Comparison of ENCODE assay signal across 1 cellular context in genomic region chr11:68469122-68469521, GRCh38.
A peak's percentile ranks its signal among the peaks of the same experiment; 100 is the strongest.
TF ChIP-seq lines count a peak whose summit lies in the region.

No MANE protein-coding gene starts in this region.

TF ChIP-seq in HepG2, 621 proteins besides CTCF, POLR2A, EP300 and RAD21 (continued from another document and continues in another):
- no peak for TF ChIP-seq ZNF232 (CRISPR knock-in tag; IDR thresholded peaks at IDR 0.05; ENCODE audit: borderline replicate concordance)
- TF ChIP-seq GABPB1 (CRISPR knock-in tag; IDR thresholded peaks at IDR 0.05): no peak
- TF ChIP-seq ZBTB14 (CRISPR knock-in tag; IDR thresholded peaks at IDR 0.05): no peak
- peak; percentile 27; the same call in 1 of the 2 replicates for TF ChIP-seq HNF4A (CRISPR knock-in tag; IDR thresholded peaks at IDR 0.05)
- no peak for TF ChIP-seq MAFK (conservative IDR thresholded peaks at IDR 0.05 in 1 of 2, IDR thresholded peaks at IDR 0.05 in 1 of 2; ENCODE audit: low read length in 2 of 2)
- no peak for TF ChIP-seq KDM3A (CRISPR knock-in tag; IDR thresholded peaks at IDR 0.05; ENCODE audit: low read depth)
- no peak for TF ChIP-seq ZNF557 (CRISPR knock-in tag; IDR thresholded peaks at IDR 0.05)
- TF ChIP-seq U2AF1 (optimal IDR thresholded peaks at IDR 0.05; ENCODE audit: low read depth, low read length): no peak
- no peak for TF ChIP-seq PRDM15 (CRISPR knock-in tag; IDR thresholded peaks at IDR 0.05)
- no peak for TF ChIP-seq PCBP2 (optimal IDR thresholded peaks at IDR 0.05; ENCODE audit: low read depth, low read length, poor library complexity, severe bottlenecking)
- TF ChIP-seq TARDBP (CRISPR knock-in tag; IDR thresholded peaks at IDR 0.05): peak; percentile 61; the same call in 1 of the 2 replicates
- TF ChIP-seq KDM1A (CRISPR knock-in tag; IDR thresholded peaks at IDR 0.05): no peak
- TF ChIP-seq ZBTB39 (CRISPR knock-in tag; IDR thresholded peaks at IDR 0.05): no peak
- TF ChIP-seq KIAA2018 (CRISPR knock-in tag; IDR thresholded peaks at IDR 0.05; ENCODE audit: borderline replicate concordance): no peak
- no peak for TF ChIP-seq CERS6 (CRISPR knock-in tag; IDR thresholded peaks at IDR 0.05)
- TF ChIP-seq GFI1 (CRISPR knock-in tag; IDR thresholded peaks at IDR 0.05; ENCODE audit: borderline replicate concordance): peak; percentile 72
- TF ChIP-seq THYN1 (CRISPR knock-in tag; IDR thresholded peaks at IDR 0.05; ENCODE audit: borderline replicate concordance, low read depth): no peak
- no peak for TF ChIP-seq CBX1 (IDR thresholded peaks at IDR 0.05; ENCODE audit: low read depth)
- TF ChIP-seq GABPA (IDR thresholded peaks at IDR 0.05; ENCODE audit: low read depth, low read length): no peak
- TF ChIP-seq GABPA (CRISPR knock-in tag; IDR thresholded peaks at IDR 0.05; ENCODE audit: low read depth): no peak
- TF ChIP-seq CEBPG (CRISPR knock-in tag; IDR thresholded peaks at IDR 0.05): peak; percentile 62
- peak; percentile 94; the same call in 1 of the 2 replicates for TF ChIP-seq FOXK1 (CRISPR knock-in tag; IDR thresholded peaks at IDR 0.05; ENCODE audit: borderline replicate concordance, low read depth)
- TF ChIP-seq PAX8 (CRISPR knock-in tag; IDR thresholded peaks at IDR 0.05; ENCODE audit: borderline replicate concordance): no peak
- no peak for TF ChIP-seq ZBTB21 (CRISPR knock-in tag; IDR thresholded peaks at IDR 0.05)
- TF ChIP-seq ZNF569 (CRISPR knock-in tag; IDR thresholded peaks at IDR 0.05; ENCODE audit: borderline replicate concordance): no peak
- no peak for TF ChIP-seq AHR (CRISPR knock-in tag; IDR thresholded peaks at IDR 0.05)
- TF ChIP-seq ZNF276 (CRISPR knock-in tag; IDR thresholded peaks at IDR 0.05; ENCODE audit: low read depth): no peak
- TF ChIP-seq TRIM24 (CRISPR knock-in tag; IDR thresholded peaks at IDR 0.05): no peak
- no peak for TF ChIP-seq ATF6 (CRISPR knock-in tag; conservative IDR thresholded peaks at IDR 0.05)
- 0 out of 2 replicates have a peak, but pooled peaks have one; percentile 29 for TF ChIP-seq FOSL2 (CRISPR knock-in tag; IDR thresholded peaks at IDR 0.05)
- TF ChIP-seq ZNF326 (CRISPR knock-in tag; IDR thresholded peaks at IDR 0.05; ENCODE audit: borderline replicate concordance): no peak
- TF ChIP-seq ZNF329 (CRISPR knock-in tag; IDR thresholded peaks at IDR 0.05; ENCODE audit: low read depth): no peak
- TF ChIP-seq PHF20 (CRISPR knock-in tag; IDR thresholded peaks at IDR 0.05): no peak
- no peak for TF ChIP-seq ZNF468 (CRISPR knock-in tag; IDR thresholded peaks at IDR 0.05)
- TF ChIP-seq HNRNPK (IDR thresholded peaks at IDR 0.05; ENCODE audit: low read depth, low read length, poor library complexity, severe bottlenecking): no peak
- no peak for TF ChIP-seq ZNF746 (CRISPR knock-in tag; IDR thresholded peaks at IDR 0.05)
- TF ChIP-seq ZFP90 (CRISPR knock-in tag; IDR thresholded peaks at IDR 0.05; ENCODE audit: borderline replicate concordance): no peak
- no peak for TF ChIP-seq ZNF510 (CRISPR knock-in tag; IDR thresholded peaks at IDR 0.05; ENCODE audit: low read depth)
- TF ChIP-seq RBM22 (optimal IDR thresholded peaks at IDR 0.05; ENCODE audit: low read length): peak; percentile 43
- TF ChIP-seq ZNF256 (CRISPR knock-in tag; conservative IDR thresholded peaks at IDR 0.05): no peak
- no peak for TF ChIP-seq NFYB (CRISPR knock-in tag; IDR thresholded peaks at IDR 0.05)
- TF ChIP-seq SOX13 (IDR thresholded peaks at IDR 0.05): 0 out of 2 replicates have a peak, but pooled peaks have one; percentile 22
- peak in 1 of 2 experiments; percentile 80; a peak in 2 of 4 replicates for TF ChIP-seq SOX13 (CRISPR knock-in tag; conservative IDR thresholded peaks at IDR 0.05 in 1 of 2, IDR thresholded peaks at IDR 0.05 in 1 of 2)
- no peak for TF ChIP-seq GATA4 (IDR thresholded peaks at IDR 0.05; ENCODE audit: borderline replicate concordance, low read depth)
- TF ChIP-seq ZNF607 (CRISPR knock-in tag; IDR thresholded peaks at IDR 0.05; ENCODE audit: borderline replicate concordance): no peak
- no peak for TF ChIP-seq DMAP1 (CRISPR knock-in tag; IDR thresholded peaks at IDR 0.05)
